23 cellular contexts compared by ENCODE assay signal in genomic region chr2:233705911-233706506, GRCh38. TPM values are rescaled to one million over a fixed set of nuclear protein-coding genes. Genes with fewer than 3 reads are reported as not detected.
A peak's percentile ranks its signal among the peaks of the same experiment; 100 is the strongest.
DNase-seq lines count a peak whose midpoint lies in the region; TF ChIP-seq lines count a peak whose summit lies in the region.
"Had no signal": no experiment of that assay in that cellular context is flagged by ENCODE, and none has a peak within 500 bp of the region (broad histone marks: within the 10 kb centered on the region; RNA-seq: fewer than 3 reads in every experiment).

No MANE protein-coding gene starts in this region.

- no peak overlapping the region for H3K27ac ChIP-seq in mesenchymal stem cell (ENCODE audit: low read length, poor library complexity, severe bottlenecking)
- H3K27ac ChIP-seq: 22Rv1, sigmoid colon, tibial artery had no signal

- H3K4me1 ChIP-seq in mesenchymal stem cell (ENCODE audit: control insufficient read depth, insufficient read depth, low read depth, low read length) = peaks cover 6% of the 10 kb centered on the region
- H3K4me1 ChIP-seq: sigmoid colon, tibial artery had no signal

- no peak overlapping the region for H4K91ac ChIP-seq in mesenchymal stem cell (ENCODE audit: low read length)

- H3K4me2 ChIP-seq in mesenchymal stem cell (ENCODE audit: low read length, poor library complexity, severe bottlenecking) = no peak overlapping the region
- H3K4me2 ChIP-seq: GM23338 had no signal

- no peak for TF ChIP-seq CTCF in epithelial cell of esophagus (IDR thresholded peaks at IDR 0.05; ENCODE audit: insufficient read depth, low read depth, low read length, missing control alignments)

- H2BK15ac ChIP-seq in mesenchymal stem cell (ENCODE audit: low read depth, poor library complexity, severe bottlenecking) = no peak overlapping the region

- H3K9ac ChIP-seq in mesenchymal stem cell (ENCODE audit: low read length) = no peak overlapping the region

- H2BK120ac ChIP-seq in mesenchymal stem cell (ENCODE audit: low read depth, low read length) = no peak overlapping the region

- no peak overlapping the region for H2BK5ac ChIP-seq in mesenchymal stem cell (ENCODE audit: low read depth, low read length, poor library complexity, severe bottlenecking)

- no peak overlapping the region for H3K4me3 ChIP-seq in epithelial cell of esophagus (ENCODE audit: low read length)
- no peak overlapping the region for H3K4me3 ChIP-seq in mesenchymal stem cell (ENCODE audit: insufficient read depth in 1 of 2, low read depth in 1 of 2, low read length in 2 of 2)
- H3K4me3 ChIP-seq: GM12878, GM23338, sigmoid colon, tibial artery had no signal

- no peak overlapping the region for H4K8ac ChIP-seq in mesenchymal stem cell (ENCODE audit: low read length)

- H3K27me3 ChIP-seq in mesenchymal stem cell (ENCODE audit: control insufficient read depth in 1 of 2, insufficient read depth in 1 of 2, low read length in 2 of 2) = peaks cover 0 to 5% of the 10 kb centered on the region in 2 experiments
- H3K27me3 ChIP-seq: sigmoid colon had no signal

- H2AFZ ChIP-seq in mesenchymal stem cell (ENCODE audit: low read depth, low read length) = no peak overlapping the region
- H2AFZ ChIP-seq: GM23338 had no signal

- no peak overlapping the region for H3K18ac ChIP-seq in mesenchymal stem cell (ENCODE audit: low read depth in 1 of 2, low read length in 2 of 2)

- WGBS in mesenchymal stem cell = 67% methylated on average over 4 of the region's 4 CpGs

- H3K79me1 ChIP-seq in mesenchymal stem cell (replicated peaks; ENCODE audit: low read length, poor library complexity, severe bottlenecking) = no peaks in the 10 kb centered on the region

- peak; percentile 25 for DNase-seq in SIG-M5 treated with dmso at 0.1 percent for 504 hours (lab: John Stamatoyannopoulos, UW; ENCODE audit: unreplicated experiment)
- no peak for DNase-seq in SIG-M5 (lab: John Stamatoyannopoulos, UW)
- peak; percentile 73 for DNase-seq in epithelial cell of esophagus (ENCODE audit: low read depth)
- DNase-seq in mesenchymal stem cell = no peak
- DNase-seq in ureter (ENCODE audit: low spot score) = peak; percentile 65
- DNase-seq in stimulated activated naive CD4-positive, alpha-beta T cell treated with Interleukin-2 at 50 U/mL for 16 hours (lab: John Stamatoyannopoulos, UW) = no peak
- no peak for DNase-seq in activated naive CD4-positive, alpha-beta T cell (lab: John Stamatoyannopoulos, UW)
- DNase-seq in nucleus accumbens (lab: John Stamatoyannopoulos, UW) = no peak
- DNase-seq: activated CD8-positive, alpha-beta memory T cell treated with anti-CD3 and anti-CD28 coated beads, Interleukin-2, amount 50 U/mL, for 48 hours; activated naive CD4-positive, alpha-beta T cell treated with anti-CD3 and anti-CD28 coated beads for 36 hours; CD4-positive, alpha-beta T cell; effector CD4-positive, alpha-beta T cell; foreskin melanocyte; NCI-H1930; NCI-H526 treated with DMSO at 0.1 percent for 48 hours; sigmoid colon; stimulated activated CD4-positive, alpha-beta T cell treated with anti-CD3 and anti-CD28 coated beads, Interleukin-4, amount 100 ng/mL, for 1 hour; stimulated activated CD8-positive, alpha-beta memory T cell treated with anti-CD3 and anti-CD28 coated beads, Interleukin-4, amount 100 ng/mL, for 48 hours; tibial artery had no signal

- peak overlapping the region; percentile 9 for H2AK5ac ChIP-seq in mesenchymal stem cell (ENCODE audit: low read length, severe bottlenecking)

- H3K14ac ChIP-seq in mesenchymal stem cell (ENCODE audit: low read length in 2 of 2) = no peak overlapping the region

- H2BK12ac ChIP-seq in mesenchymal stem cell (ENCODE audit: low read length in 2 of 2) = no peak overlapping the region

- no peaks in the 10 kb centered on the region for H3K36me3 ChIP-seq in mesenchymal stem cell (ENCODE audit: control insufficient read depth in 1 of 2, insufficient read depth in 2 of 2, low read depth in 1 of 2, low read length in 2 of 2)
- H3K36me3 ChIP-seq: sigmoid colon, tibial artery had no signal

- H3K23ac ChIP-seq in mesenchymal stem cell (ENCODE audit: low read length in 2 of 2) = no peak overlapping the region

- no peaks in the 10 kb centered on the region for H3K9me3 ChIP-seq in mesenchymal stem cell (ENCODE audit: control insufficient read depth, low read length)
- H3K9me3 ChIP-seq: sigmoid colon, tibial artery had no signal

- no peak overlapping the region for H3K4ac ChIP-seq in mesenchymal stem cell (ENCODE audit: low read depth in 1 of 2, low read length in 2 of 2)

RNA-seq across cellular contexts. Expression of gene UGT1A5, which starts 6.7 kb away (rescaled TPM):
- not detected for polyA plus RNA-seq in mesenchymal stem cell (2013, experiment 1 of 2)
- polyA plus RNA-seq in mesenchymal stem cell (2013, experiment 2 of 2) = not detected
- total RNA-seq in ureter = 21.3 TPM
- total RNA-seq: activated naive CD4-positive, alpha-beta T cell treated with anti-CD3 and anti-CD28 coated beads for 36 hours; CD4-positive, alpha-beta T cell; GM12878; GM23338; neural crest cell; sigmoid colon had no signal
- polyA plus RNA-seq: GM12878, GM23338 had no signal

RNA-seq across cellular contexts. Expression of gene UGT1A4, which starts 12.5 kb away (rescaled TPM):
- not detected for polyA plus RNA-seq in mesenchymal stem cell (2013, experiment 1 of 2)
- not detected for polyA plus RNA-seq in mesenchymal stem cell (2013, experiment 2 of 2)
- total RNA-seq in ureter = 23.2 TPM
- total RNA-seq: activated naive CD4-positive, alpha-beta T cell treated with anti-CD3 and anti-CD28 coated beads for 36 hours; CD4-positive, alpha-beta T cell; GM12878; GM23338; neural crest cell; sigmoid colon had no signal
- polyA plus RNA-seq: GM12878, GM23338 had no signal

RNA-seq across cellular contexts. Expression of gene UGT1A6, which starts 13.3 kb away (rescaled TPM):
- not detected for polyA plus RNA-seq in mesenchymal stem cell (2013, experiment 1 of 2)
- polyA plus RNA-seq in mesenchymal stem cell (2013, experiment 2 of 2) = not detected
- 134 TPM for total RNA-seq in ureter
- total RNA-seq: activated naive CD4-positive, alpha-beta T cell treated with anti-CD3 and anti-CD28 coated beads for 36 hours; CD4-positive, alpha-beta T cell; GM12878; GM23338; neural crest cell; sigmoid colon had no signal
- polyA plus RNA-seq: GM12878, GM23338 had no signal

RNA-seq across cellular contexts. Expression of gene UGT1A3, which starts 22.8 kb away (rescaled TPM):
- polyA plus RNA-seq in mesenchymal stem cell (2013, experiment 1 of 2) = not detected
- not detected for polyA plus RNA-seq in mesenchymal stem cell (2013, experiment 2 of 2)
- 20.8 TPM for total RNA-seq in ureter
- total RNA-seq: activated naive CD4-positive, alpha-beta T cell treated with anti-CD3 and anti-CD28 coated beads for 36 hours; CD4-positive, alpha-beta T cell; GM12878; GM23338; neural crest cell; sigmoid colon had no signal
- polyA plus RNA-seq: GM12878, GM23338 had no signal

RNA-seq across cellular contexts. Expression of gene UGT1A7, which starts 24.3 kb away (rescaled TPM):
- 0.01 TPM for polyA plus RNA-seq in mesenchymal stem cell (2013, experiment 1 of 2)
- polyA plus RNA-seq in mesenchymal stem cell (2013, experiment 2 of 2) = not detected
- 7.7 TPM for total RNA-seq in ureter
- total RNA-seq: activated naive CD4-positive, alpha-beta T cell treated with anti-CD3 and anti-CD28 coated beads for 36 hours; CD4-positive, alpha-beta T cell; GM12878; GM23338; neural crest cell; sigmoid colon had no signal
- polyA plus RNA-seq: GM12878, GM23338 had no signal

Comparison
In these comparisons a context has a peak if more than half of its experiments do, and no peak if none do; other contexts are left out.
1. DNase-seq: peak in SIG-M5 treated with dmso at 0.1 percent for 504 hours (single experiment), epithelial cell of esophagus (single experiment) and ureter (single experiment); none in SIG-M5 (single experiment), mesenchymal stem cell (single experiment), stimulated activated naive CD4-positive, alpha-beta T cell treated with Interleukin-2 at 50 U/mL for 16 hours (single experiment), activated naive CD4-positive, alpha-beta T cell (0 of 4) and nucleus accumbens (0 of 56).